In the genomic region with DNA sequence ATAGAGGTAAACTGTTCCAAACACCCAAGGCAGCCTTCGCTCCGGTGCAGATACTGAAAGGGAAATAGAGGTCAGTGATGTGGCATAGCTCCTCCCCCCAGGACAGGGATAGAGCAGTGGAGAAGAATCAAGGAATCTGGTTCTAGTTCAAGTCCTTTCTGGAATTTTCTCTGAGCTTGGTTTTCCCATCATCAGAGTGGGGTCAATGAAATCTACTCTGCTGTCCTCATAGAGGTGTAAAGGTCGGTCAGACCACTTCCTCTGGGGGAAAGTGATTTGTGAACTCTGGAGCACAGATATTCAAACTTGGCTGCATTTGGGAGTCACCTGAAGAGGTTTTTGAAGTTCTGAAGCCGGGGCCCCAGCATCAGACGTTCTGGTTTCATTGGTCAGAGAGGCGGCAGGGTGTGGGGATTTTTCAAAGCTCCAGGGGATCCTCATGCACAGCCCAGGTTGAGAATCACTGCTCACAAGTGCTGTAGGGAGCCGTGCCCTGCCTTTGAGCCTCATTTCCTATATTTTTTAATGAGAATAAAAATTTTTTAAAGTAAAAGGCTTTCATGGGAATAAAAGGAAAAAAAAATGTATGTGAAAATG, we compare ENCODE assay signal across 1 cellular context.
A peak's percentile ranks its signal among the peaks of the same experiment; 100 is the strongest.
TF ChIP-seq lines count a peak whose summit lies in the region.

No MANE protein-coding gene starts in this region.

TF ChIP-seq in GM12878, 131 proteins besides CTCF, POLR2A, EP300 and RAD21:
- TF ChIP-seq BRCA1 (IDR thresholded peaks at IDR 0.05; ENCODE audit: low read depth, low read length) = no peak
- TF ChIP-seq, protein P1, sequence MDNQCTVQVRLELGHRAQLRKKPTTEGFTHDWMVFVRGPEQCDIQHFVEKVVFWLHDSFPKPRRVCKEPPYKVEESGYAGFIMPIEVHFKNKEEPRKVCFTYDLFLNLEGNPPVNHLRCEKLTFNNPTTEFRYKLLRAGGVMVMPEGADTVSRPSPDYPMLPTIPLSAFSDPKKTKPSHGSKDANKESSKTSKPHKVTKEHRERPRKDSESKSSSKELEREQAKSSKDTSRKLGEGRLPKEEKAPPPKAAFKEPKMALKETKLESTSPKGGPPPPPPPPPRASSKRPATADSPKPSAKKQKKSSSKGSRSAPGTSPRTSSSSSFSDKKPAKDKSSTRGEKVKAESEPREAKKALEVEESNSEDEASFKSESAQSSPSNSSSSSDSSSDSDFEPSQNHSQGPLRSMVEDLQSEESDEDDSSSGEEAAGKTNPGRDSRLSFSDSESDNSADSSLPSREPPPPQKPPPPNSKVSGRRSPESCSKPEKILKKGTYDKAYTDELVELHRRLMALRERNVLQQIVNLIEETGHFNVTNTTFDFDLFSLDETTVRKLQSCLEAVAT (IDR thresholded peaks at IDR 0.05) = 0 out of 2 replicates have a peak, but pooled peaks have one; percentile 44
- TF ChIP-seq MTA2 (IDR thresholded peaks at IDR 0.05; ENCODE audit: low read depth) = 0 out of 2 replicates have a peak, but pooled peaks have one; percentile 9
- TF ChIP-seq, protein P2, sequence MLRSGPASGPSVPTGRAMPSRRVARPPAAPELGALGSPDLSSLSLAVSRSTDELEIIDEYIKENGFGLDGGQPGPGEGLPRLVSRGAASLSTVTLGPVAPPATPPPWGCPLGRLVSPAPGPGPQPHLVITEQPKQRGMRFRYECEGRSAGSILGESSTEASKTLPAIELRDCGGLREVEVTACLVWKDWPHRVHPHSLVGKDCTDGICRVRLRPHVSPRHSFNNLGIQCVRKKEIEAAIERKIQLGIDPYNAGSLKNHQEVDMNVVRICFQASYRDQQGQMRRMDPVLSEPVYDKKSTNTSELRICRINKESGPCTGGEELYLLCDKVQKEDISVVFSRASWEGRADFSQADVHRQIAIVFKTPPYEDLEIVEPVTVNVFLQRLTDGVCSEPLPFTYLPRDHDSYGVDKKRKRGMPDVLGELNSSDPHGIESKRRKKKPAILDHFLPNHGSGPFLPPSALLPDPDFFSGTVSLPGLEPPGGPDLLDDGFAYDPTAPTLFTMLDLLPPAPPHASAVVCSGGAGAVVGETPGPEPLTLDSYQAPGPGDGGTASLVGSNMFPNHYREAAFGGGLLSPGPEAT (IDR thresholded peaks at IDR 0.05; ENCODE audit: low read depth) = peak; percentile 37; the same call in 1 of the 2 replicates
- no peak for TF ChIP-seq FOS (IDR thresholded peaks at IDR 0.05; ENCODE audit: borderline replicate concordance, extremely low read depth, insufficient read length)
- no peak for TF ChIP-seq ZNF217 (IDR thresholded peaks at IDR 0.05)
- TF ChIP-seq ATF7 (IDR thresholded peaks at IDR 0.05; ENCODE audit: low read depth) = 0 out of 2 replicates have a peak, but pooled peaks have one; percentile 22
- TF ChIP-seq, protein P3, sequence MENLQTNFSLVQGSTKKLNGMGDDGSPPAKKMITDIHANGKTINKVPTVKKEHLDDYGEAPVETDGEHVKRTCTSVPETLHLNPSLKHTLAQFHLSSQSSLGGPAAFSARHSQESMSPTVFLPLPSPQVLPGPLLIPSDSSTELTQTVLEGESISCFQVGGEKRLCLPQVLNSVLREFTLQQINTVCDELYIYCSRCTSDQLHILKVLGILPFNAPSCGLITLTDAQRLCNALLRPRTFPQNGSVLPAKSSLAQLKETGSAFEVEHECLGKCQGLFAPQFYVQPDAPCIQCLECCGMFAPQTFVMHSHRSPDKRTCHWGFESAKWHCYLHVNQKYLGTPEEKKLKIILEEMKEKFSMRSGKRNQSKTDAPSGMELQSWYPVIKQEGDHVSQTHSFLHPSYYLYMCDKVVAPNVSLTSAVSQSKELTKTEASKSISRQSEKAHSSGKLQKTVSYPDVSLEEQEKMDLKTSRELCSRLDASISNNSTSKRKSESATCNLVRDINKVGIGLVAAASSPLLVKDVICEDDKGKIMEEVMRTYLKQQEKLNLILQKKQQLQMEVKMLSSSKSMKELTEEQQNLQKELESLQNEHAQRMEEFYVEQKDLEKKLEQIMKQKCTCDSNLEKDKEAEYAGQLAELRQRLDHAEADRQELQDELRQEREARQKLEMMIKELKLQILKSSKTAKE (IDR thresholded peaks at IDR 0.05; ENCODE audit: low read depth, poor library complexity, severe bottlenecking) = peak; percentile 42
- TF ChIP-seq BHLHE40 (IDR thresholded peaks at IDR 0.05; ENCODE audit: borderline replicate concordance in 1 of 2, low read depth in 2 of 2, low read length in 1 of 2) = peak; percentile 40 to 47; a peak in 1 of 4 replicates
- 0 out of 2 replicates have a peak, but pooled peaks have one; percentile 12 for TF ChIP-seq PAX5 (IDR thresholded peaks at IDR 0.05; ENCODE audit: borderline replicate concordance, low read depth, low read length)
- no peak for TF ChIP-seq FOXK2 (IDR thresholded peaks at IDR 0.05)
- peak; percentile 80 for TF ChIP-seq MEF2B (IDR thresholded peaks at IDR 0.05; ENCODE audit: partially characterized antibody, poor library complexity, severe bottlenecking)
- TF ChIP-seq NR2F1 (conservative IDR thresholded peaks at IDR 0.05) = peak; percentile 72
- TF ChIP-seq IKZF1 (conservative IDR thresholded peaks at IDR 0.05) = peak; percentile 63
- 0 out of 2 replicates have a peak, but pooled peaks have one; percentile 3 for TF ChIP-seq RUNX3 (IDR thresholded peaks at IDR 0.05; ENCODE audit: low read length)
- TF ChIP-seq SMARCA5 (IDR thresholded peaks at IDR 0.05) = 0 out of 2 replicates have a peak, but pooled peaks have one; percentile 31
- no peak for TF ChIP-seq WRNIP1 (IDR thresholded peaks at IDR 0.05; ENCODE audit: borderline replicate concordance, low read depth, low read length)
- peak; percentile 12 to 54; a peak in 2 of 4 replicates for TF ChIP-seq IKZF2 (IDR thresholded peaks at IDR 0.05)
- TF ChIP-seq, protein P4, sequence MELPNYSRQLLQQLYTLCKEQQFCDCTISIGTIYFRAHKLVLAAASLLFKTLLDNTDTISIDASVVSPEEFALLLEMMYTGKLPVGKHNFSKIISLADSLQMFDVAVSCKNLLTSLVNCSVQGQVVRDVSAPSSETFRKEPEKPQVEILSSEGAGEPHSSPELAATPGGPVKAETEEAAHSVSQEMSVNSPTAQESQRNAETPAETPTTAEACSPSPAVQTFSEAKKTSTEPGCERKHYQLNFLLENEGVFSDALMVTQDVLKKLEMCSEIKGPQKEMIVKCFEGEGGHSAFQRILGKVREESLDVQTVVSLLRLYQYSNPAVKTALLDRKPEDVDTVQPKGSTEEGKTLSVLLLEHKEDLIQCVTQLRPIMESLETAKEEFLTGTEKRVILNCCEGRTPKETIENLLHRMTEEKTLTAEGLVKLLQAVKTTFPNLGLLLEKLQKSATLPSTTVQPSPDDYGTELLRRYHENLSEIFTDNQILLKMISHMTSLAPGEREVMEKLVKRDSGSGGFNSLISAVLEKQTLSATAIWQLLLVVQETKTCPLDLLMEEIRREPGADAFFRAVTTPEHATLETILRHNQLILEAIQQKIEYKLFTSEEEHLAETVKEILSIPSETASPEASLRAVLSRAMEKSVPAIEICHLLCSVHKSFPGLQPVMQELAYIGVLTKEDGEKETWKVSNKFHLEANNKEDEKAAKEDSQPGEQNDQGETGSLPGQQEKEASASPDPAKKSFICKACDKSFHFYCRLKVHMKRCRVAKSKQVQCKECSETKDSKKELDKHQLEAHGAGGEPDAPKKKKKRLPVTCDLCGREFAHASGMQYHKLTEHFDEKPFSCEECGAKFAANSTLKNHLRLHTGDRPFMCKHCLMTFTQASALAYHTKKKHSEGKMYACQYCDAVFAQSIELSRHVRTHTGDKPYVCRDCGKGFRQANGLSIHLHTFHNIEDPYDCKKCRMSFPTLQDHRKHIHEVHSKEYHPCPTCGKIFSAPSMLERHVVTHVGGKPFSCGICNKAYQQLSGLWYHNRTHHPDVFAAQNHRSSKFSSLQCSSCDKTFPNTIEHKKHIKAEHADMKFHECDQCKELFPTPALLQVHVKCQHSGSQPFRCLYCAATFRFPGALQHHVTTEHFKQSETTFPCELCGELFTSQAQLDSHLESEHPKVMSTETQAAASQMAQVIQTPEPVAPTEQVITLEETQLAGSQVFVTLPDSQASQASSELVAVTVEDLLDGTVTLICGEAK (IDR thresholded peaks at IDR 0.05; ENCODE audit: borderline replicate concordance) = no peak
